ENCODE assay signal across 14 cellular contexts in the genomic region with DNA sequence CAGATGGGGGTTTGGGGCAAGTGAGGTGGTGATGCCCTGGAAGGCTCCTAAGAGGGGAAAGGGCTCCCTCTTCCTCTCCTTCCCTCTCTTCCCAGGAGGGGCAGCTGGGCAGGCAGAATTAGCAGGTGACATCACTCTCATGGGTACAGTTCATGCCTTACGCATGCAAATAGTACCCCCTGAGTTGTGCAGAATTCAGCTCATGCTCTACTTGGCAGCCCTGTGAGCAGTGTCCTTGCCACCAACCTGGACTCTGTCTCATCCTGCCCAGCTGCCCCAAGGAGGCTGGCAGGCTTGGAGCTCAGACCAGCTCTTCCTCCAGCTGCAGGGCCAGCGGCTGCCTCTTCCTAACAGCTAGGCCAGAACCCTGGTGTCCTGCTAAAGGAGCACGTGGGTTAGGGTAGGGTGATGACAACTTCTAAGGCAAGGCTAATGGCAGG. TPM values are rescaled to one million over a fixed set of nuclear protein-coding genes. Genes with fewer than 3 reads are reported as not detected.
DNase-seq lines count a peak whose midpoint lies in the region; ATAC-seq and TF ChIP-seq lines count a peak whose summit lies in the region.
"Had no signal": no experiment of that assay in that cellular context is flagged by ENCODE, and none has a peak within 500 bp of the region (broad histone marks: within the 10 kb centered on the region; RNA-seq: fewer than 3 reads in every experiment).

No MANE protein-coding gene starts in this region.

- TF ChIP-seq CTCF in WTC11 (IDR thresholded peaks at IDR 0.05) (no peak), heart left ventricle (IDR thresholded peaks at IDR 0.05) (no peak), smooth muscle cell (IDR thresholded peaks at IDR 0.05; ENCODE audit: borderline replicate concordance, insufficient read depth, poor library complexity, severe bottlenecking) (no peak), BE2C (IDR thresholded peaks at IDR 0.05; ENCODE audit: low read depth, low read length) (no peak)

- H3K9me3 Mint-ChIP-seq in activated CD4-positive, alpha-beta T cell treated with anti-CD3 and anti-CD28 coated beads, Interleukin-2, amount 10 ng/mL, durations not matched to agents 7 days and 5 days: no peaks in the 10 kb centered on the region
- no peaks in the 10 kb centered on the region for H3K9me3 Mint-ChIP-seq in WTC11

- H3K4me3 Mint-ChIP-seq in activated CD4-positive, alpha-beta T cell treated with anti-CD3 and anti-CD28 coated beads, Interleukin-2, amount 10 ng/mL, durations not matched to agents 7 days and 5 days: no peak overlapping the region
- H3K4me3 Mint-ChIP-seq in WTC11: no peak overlapping the region

- CTCF ChIA-PET in activated CD4-positive, alpha-beta T cell treated with anti-CD3 and anti-CD28 coated beads, Interleukin-2, amount 10 ng/mL, durations not matched to agents 7 days and 5 days (lab: Charles Lee): interaction anchor here (0.8 to 9.1 kb wide), 2 partner anchors 13 to 27 kb away, joined by 3 to 59 read pairs; no protein-coding TSS in a partner anchor
- CTCF ChIA-PET in WTC11 (lab: Charles Lee): interaction anchor here (2.1 to 9.6 kb wide), 2 partner anchors 15 to 42 kb away, joined by 6 to 99 read pairs; no protein-coding TSS in a partner anchor

- H3K9me3 ChIP-seq in heart left ventricle (no peaks in the 10 kb centered on the region), smooth muscle cell (replicated peaks; ENCODE audit: low read depth) (no peaks in the 10 kb centered on the region), BE2C (no peaks in the 10 kb centered on the region)
- H3K9me3 ChIP-seq: vagina had no signal

- H3K36me3 Mint-ChIP-seq in activated CD4-positive, alpha-beta T cell treated with anti-CD3 and anti-CD28 coated beads, Interleukin-2, amount 10 ng/mL, durations not matched to agents 7 days and 5 days (ENCODE audit: low read depth): peaks cover 6% of the 10 kb centered on the region
- H3K36me3 Mint-ChIP-seq in WTC11: peaks cover 10% of the 10 kb centered on the region

- H3K4me3 ChIP-seq in heart left ventricle (no peak overlapping the region), smooth muscle cell (no peak overlapping the region), BE2C (ENCODE audit: low read depth, low read length) (no peak overlapping the region; the same call in 1 of the 2 replicates)
- H3K4me3 ChIP-seq: vagina had no signal

- POLR2A ChIA-PET in activated CD4-positive, alpha-beta T cell treated with anti-CD3 and anti-CD28 coated beads, Interleukin-2, amount 10 ng/mL, durations not matched to agents 7 days and 5 days (lab: Charles Lee): no interaction called here
- POLR2A ChIA-PET in WTC11 (lab: Charles Lee): interaction anchor here (0.6 to 2.9 kb wide), 3 partner anchors 8 to 59 kb away, joined by 3 to 17 read pairs (median 3); partner anchors contain the start of gene DLL4

- peak overlapping the region; percentile 46 for H3K27ac Mint-ChIP-seq in activated CD4-positive, alpha-beta T cell treated with anti-CD3 and anti-CD28 coated beads, Interleukin-2, amount 10 ng/mL, durations not matched to agents 7 days and 5 days
- H3K27ac Mint-ChIP-seq in WTC11: peak overlapping the region; percentile 63; the same call in 1 of the 2 replicates
- H3K27ac Mint-ChIP-seq: T-helper 17 cell had no signal

- peaks cover 34% of the 10 kb centered on the region for H3K4me1 Mint-ChIP-seq in activated CD4-positive, alpha-beta T cell treated with anti-CD3 and anti-CD28 coated beads, Interleukin-2, amount 10 ng/mL, durations not matched to agents 7 days and 5 days
- H3K4me1 Mint-ChIP-seq in WTC11: peaks cover 52% of the 10 kb centered on the region

- H3K27ac ChIP-seq in heart left ventricle (peak overlapping the region in 11 of 12 donors; percentile 42 to 90 (median 77)), smooth muscle cell (ENCODE audit: low read depth) (no peak overlapping the region)
- H3K27ac ChIP-seq: vagina had no signal

- peaks cover 29% of the 10 kb centered on the region for H3K79me2 ChIP-seq in smooth muscle cell (ENCODE audit: low read depth)

- DNase-seq in activated CD4-positive, alpha-beta T cell treated with anti-CD3 and anti-CD28 coated beads, Interleukin-2, amount 10 ng/mL, durations not matched to agents 7 days and 5 days: no peak
- no peak for DNase-seq in activated CD4-positive, alpha-beta T cell treated with anti-CD3 and anti-CD28 coated beads for 48 hours
- DNase-seq in WTC11 (ENCODE audit: low spot score) (no peak), heart left ventricle (peak in 3 of 5 donors; percentile 38 to 54 (median 51)), smooth muscle cell (lab: John Stamatoyannopoulos, UW; ENCODE audit: unreplicated experiment) (no peak), BE2C (no peak)
- DNase-seq: activated CD8-positive, alpha-beta memory T cell treated with anti-CD3 and anti-CD28 coated beads for 24 hours; DMS79; effector memory CD4-positive, alpha-beta T cell; T-helper 17 cell had no signal

- ATAC-seq in WTC11 (no peak), heart left ventricle (peak; percentile 35 to 79 (median 70)), GM18858 (IDR thresholded peaks at IDR 0.05; ENCODE audit: unreplicated experiment) (no peak), GM18868 (IDR thresholded peaks at IDR 0.05; ENCODE audit: unreplicated experiment) (no peak)
- ATAC-seq: Panc1, T-helper 17 cell had no signal

- peaks cover 31% of the 10 kb centered on the region for H4K20me1 ChIP-seq in smooth muscle cell (ENCODE audit: low read depth)

- no peak overlapping the region for H3K9ac ChIP-seq in smooth muscle cell (ENCODE audit: low read depth)

- H3K27me3 ChIP-seq in heart left ventricle (no peaks in the 10 kb centered on the region), smooth muscle cell (ENCODE audit: low read depth) (no peaks in the 10 kb centered on the region), BE2C (no peaks in the 10 kb centered on the region)
- H3K27me3 ChIP-seq: vagina had no signal

- no peaks in the 10 kb centered on the region for H3K27me3 Mint-ChIP-seq in activated CD4-positive, alpha-beta T cell treated with anti-CD3 and anti-CD28 coated beads, Interleukin-2, amount 10 ng/mL, durations not matched to agents 7 days and 5 days
- H3K27me3 Mint-ChIP-seq in WTC11 (ENCODE audit: low read depth): no peaks in the 10 kb centered on the region

- WGBS in heart left ventricle, 4 donors: 68 to 75% (median 69%) methylated on average over 2 to 3 of the region's 3 CpGs
- 94% methylated on average over 3 of the region's 3 CpGs for WGBS in smooth muscle cell (ENCODE audit: low lambda C conversion rate)

- H2AFZ ChIP-seq in smooth muscle cell (ENCODE audit: low read depth): no peak overlapping the region

- peaks cover 0 to 45% (median 19%) of the 10 kb centered on the region in 12 donors for H3K4me1 ChIP-seq in heart left ventricle
- H3K4me1 ChIP-seq in smooth muscle cell (ENCODE audit: low read depth): peaks cover 6% of the 10 kb centered on the region
- peaks cover 10% of the 10 kb centered on the region for H3K4me1 ChIP-seq in BE2C

- peaks cover 3% of the 10 kb centered on the region for H3F3A ChIP-seq in smooth muscle cell (ENCODE audit: low read depth)

- intact Hi-C loops in heart left ventricle (cut with DNase I): no loop called here

- no peaks in the 10 kb centered on the region for H3K36me3 ChIP-seq in heart left ventricle
- no peaks in the 10 kb centered on the region for H3K36me3 ChIP-seq in smooth muscle cell (ENCODE audit: low read depth)
- no peaks in the 10 kb centered on the region for H3K36me3 ChIP-seq in BE2C
- H3K36me3 ChIP-seq: vagina had no signal

- H3K4me2 ChIP-seq in smooth muscle cell: peak overlapping the region; percentile 75

- no peak for TF ChIP-seq POLR2A in heart left ventricle (IDR thresholded peaks at IDR 0.05)

TF ChIP-seq in WTC11, 78 proteins besides CTCF, POLR2A, EP300 and RAD21 (continues in another document):
- TF ChIP-seq ZNF121 (CRISPR knock-in tag; IDR thresholded peaks at IDR 0.05) (no peak), NFATC4 (CRISPR knock-in tag; IDR thresholded peaks at IDR 0.05) (peak; percentile 9; the same call in 1 of the 2 replicates)

RNA-seq across cellular contexts. Expression of gene CHAC1, which starts 3.3 kb away (rescaled TPM):
- total RNA-seq in activated CD4-positive, alpha-beta T cell treated with anti-CD3 and anti-CD28 coated beads, Interleukin-2, amount 10 ng/mL, durations not matched to agents 7 days and 5 days: 1 to 10 TPM; 4.7 to 6.7 TPM
- total RNA-seq in WTC11 (2021) (17.2 to 31.0 TPM (median 17.7 TPM) in 3 replicates), heart left ventricle (1 to 10 TPM in 6 of 9 donors, under 1 TPM in 3; 0.72 to 5.3 (median 1.8) TPM), smooth muscle cell (25.2 and 29.6 TPM in 2 replicates)
- polyA plus RNA-seq in heart left ventricle (1 to 10 TPM; 2.4 to 6.1 TPM), smooth muscle cell (31.5 and 33.6 TPM in 2 replicates)
- 96.0 TPM for polyA plus RNA-seq in BE2C (2012; ENCODE audit: insufficient read depth, insufficient read length, low read depth)

RNA-seq across cellular contexts. Expression of gene DLL4, which starts 27.4 kb away (rescaled TPM):
- not detected for total RNA-seq in activated CD4-positive, alpha-beta T cell treated with anti-CD3 and anti-CD28 coated beads, Interleukin-2, amount 10 ng/mL, durations not matched to agents 7 days and 5 days
- total RNA-seq in WTC11 (2021) (0.94 to 1.6 TPM (median 1.1 TPM) in 3 replicates), heart left ventricle (10 to 100 TPM in 6 of 9 donors, 1 to 10 TPM in 3; 4.7 to 20.8 (median 13.5) TPM), smooth muscle cell (0.04 TPM in 1 of 2 replicates, not detected in the other)
- polyA plus RNA-seq in heart left ventricle (10 to 100 TPM in 1 of 2 donors, 1 to 10 TPM in 1; 6.8 to 11.1 TPM), smooth muscle cell (0.37 TPM in 1 of 2 replicates, not detected in the other)
- 0.25 TPM for polyA plus RNA-seq in BE2C (2012; ENCODE audit: insufficient read depth, insufficient read length, low read depth)
- total RNA-seq: T-helper 17 cell had no signal

Comparison
In these comparisons a context has a peak if more than half of its experiments do, and no peak if none do; other contexts are left out.
1. DNase-seq: peak in heart left ventricle (3 of 5); none in activated CD4-positive, alpha-beta T cell treated with anti-CD3 and anti-CD28 coated beads, Interleukin-2, amount 10 ng/mL, durations not matched to agents 7 days and 5 days (single experiment), activated CD4-positive, alpha-beta T cell treated with anti-CD3 and anti-CD28 coated beads for 48 hours (single experiment), WTC11 (single experiment), smooth muscle cell (single experiment) and BE2C (single experiment).
2. ATAC-seq: peak in heart left ventricle (4 of 4); none in WTC11 (single experiment), GM18858 (single experiment) and GM18868 (single experiment).